In the genomic region with DNA sequence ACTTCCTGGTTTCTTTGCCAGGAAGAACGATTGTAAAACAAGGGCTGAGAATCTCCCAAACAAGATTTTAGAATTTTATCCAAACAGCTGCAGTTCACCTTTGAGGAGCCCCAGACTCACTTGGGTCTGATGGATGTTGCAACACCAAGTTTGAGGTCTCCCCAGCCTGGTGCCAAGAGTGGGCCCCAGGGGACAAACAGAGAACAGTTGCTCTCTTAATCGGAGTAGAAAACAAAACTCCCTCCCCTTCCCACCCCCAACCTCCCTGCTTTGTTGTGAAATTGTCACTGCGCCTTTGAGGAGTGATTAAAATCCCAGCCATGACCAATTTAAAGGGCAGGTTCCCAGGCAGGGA, we compare ENCODE assay signal across 1 cellular context.
TF ChIP-seq lines count a peak whose summit lies in the region.

No MANE protein-coding gene starts in this region.

TF ChIP-seq in GM12878, 131 proteins besides CTCF, POLR2A, EP300 and RAD21 (continued from another document):
- 0 out of 4 replicates have a peak, but pooled peaks of 1 of the 2 experiments have one; percentile 16 for TF ChIP-seq BHLHE40 (IDR thresholded peaks at IDR 0.05; ENCODE audit: borderline replicate concordance in 1 of 2, low read depth in 2 of 2, low read length in 1 of 2)
- TF ChIP-seq BCL11A (IDR thresholded peaks at IDR 0.05; ENCODE audit: low read depth, low read length), result no peak
- TF ChIP-seq, protein P1, sequence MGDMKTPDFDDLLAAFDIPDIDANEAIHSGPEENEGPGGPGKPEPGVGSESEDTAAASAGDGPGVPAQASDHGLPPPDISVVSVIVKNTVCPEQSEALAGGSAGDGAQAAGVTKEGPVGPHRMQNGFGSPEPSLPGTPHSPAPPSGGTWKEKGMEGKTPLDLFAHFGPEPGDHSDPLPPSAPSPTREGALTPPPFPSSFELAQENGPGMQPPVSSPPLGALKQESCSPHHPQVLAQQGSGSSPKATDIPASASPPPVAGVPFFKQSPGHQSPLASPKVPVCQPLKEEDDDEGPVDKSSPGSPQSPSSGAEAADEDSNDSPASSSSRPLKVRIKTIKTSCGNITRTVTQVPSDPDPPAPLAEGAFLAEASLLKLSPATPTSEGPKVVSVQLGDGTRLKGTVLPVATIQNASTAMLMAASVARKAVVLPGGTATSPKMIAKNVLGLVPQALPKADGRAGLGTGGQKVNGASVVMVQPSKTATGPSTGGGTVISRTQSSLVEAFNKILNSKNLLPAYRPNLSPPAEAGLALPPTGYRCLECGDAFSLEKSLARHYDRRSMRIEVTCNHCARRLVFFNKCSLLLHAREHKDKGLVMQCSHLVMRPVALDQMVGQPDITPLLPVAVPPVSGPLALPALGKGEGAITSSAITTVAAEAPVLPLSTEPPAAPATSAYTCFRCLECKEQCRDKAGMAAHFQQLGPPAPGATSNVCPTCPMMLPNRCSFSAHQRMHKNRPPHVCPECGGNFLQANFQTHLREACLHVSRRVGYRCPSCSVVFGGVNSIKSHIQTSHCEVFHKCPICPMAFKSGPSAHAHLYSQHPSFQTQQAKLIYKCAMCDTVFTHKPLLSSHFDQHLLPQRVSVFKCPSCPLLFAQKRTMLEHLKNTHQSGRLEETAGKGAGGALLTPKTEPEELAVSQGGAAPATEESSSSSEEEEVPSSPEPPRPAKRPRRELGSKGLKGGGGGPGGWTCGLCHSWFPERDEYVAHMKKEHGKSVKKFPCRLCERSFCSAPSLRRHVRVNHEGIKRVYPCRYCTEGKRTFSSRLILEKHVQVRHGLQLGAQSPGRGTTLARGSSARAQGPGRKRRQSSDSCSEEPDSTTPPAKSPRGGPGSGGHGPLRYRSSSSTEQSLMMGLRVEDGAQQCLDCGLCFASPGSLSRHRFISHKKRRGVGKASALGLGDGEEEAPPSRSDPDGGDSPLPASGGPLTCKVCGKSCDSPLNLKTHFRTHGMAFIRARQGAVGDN (IDR thresholded peaks at IDR 0.05), result peak; percentile 70
- TF ChIP-seq, protein P2, sequence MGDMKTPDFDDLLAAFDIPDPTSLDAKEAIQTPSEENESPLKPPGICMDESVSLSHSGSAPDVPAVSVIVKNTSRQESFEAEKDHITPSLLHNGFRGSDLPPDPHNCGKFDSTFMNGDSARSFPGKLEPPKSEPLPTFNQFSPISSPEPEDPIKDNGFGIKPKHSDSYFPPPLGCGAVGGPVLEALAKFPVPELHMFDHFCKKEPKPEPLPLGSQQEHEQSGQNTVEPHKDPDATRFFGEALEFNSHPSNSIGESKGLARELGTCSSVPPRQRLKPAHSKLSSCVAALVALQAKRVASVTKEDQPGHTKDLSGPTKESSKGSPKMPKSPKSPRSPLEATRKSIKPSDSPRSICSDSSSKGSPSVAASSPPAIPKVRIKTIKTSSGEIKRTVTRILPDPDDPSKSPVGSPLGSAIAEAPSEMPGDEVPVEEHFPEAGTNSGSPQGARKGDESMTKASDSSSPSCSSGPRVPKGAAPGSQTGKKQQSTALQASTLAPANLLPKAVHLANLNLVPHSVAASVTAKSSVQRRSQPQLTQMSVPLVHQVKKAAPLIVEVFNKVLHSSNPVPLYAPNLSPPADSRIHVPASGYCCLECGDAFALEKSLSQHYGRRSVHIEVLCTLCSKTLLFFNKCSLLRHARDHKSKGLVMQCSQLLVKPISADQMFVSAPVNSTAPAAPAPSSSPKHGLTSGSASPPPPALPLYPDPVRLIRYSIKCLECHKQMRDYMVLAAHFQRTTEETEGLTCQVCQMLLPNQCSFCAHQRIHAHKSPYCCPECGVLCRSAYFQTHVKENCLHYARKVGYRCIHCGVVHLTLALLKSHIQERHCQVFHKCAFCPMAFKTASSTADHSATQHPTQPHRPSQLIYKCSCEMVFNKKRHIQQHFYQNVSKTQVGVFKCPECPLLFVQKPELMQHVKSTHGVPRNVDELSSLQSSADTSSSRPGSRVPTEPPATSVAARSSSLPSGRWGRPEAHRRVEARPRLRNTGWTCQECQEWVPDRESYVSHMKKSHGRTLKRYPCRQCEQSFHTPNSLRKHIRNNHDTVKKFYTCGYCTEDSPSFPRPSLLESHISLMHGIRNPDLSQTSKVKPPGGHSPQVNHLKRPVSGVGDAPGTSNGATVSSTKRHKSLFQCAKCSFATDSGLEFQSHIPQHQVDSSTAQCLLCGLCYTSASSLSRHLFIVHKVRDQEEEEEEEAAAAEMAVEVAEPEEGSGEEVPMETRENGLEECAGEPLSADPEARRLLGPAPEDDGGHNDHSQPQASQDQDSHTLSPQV (IDR thresholded peaks at IDR 0.05), result no peak
- TF ChIP-seq SPI1 (IDR thresholded peaks at IDR 0.05; ENCODE audit: borderline replicate concordance, insufficient read depth, low read depth, low read length), result no peak
- no peak for TF ChIP-seq LARP7 (IDR thresholded peaks at IDR 0.05)
- TF ChIP-seq SRF (IDR thresholded peaks at IDR 0.05; ENCODE audit: low read depth in 2 of 2, low read length in 2 of 2), result no peak
- peak in 1 of 2 experiments; percentile 28; a peak in 1 of 4 replicates for TF ChIP-seq IKZF2 (IDR thresholded peaks at IDR 0.05)
- TF ChIP-seq SUPT20H (IDR thresholded peaks at IDR 0.05; ENCODE audit: borderline replicate concordance, control insufficient read depth, low read depth, low read length), result no peak
- TF ChIP-seq CEBPB (IDR thresholded peaks at IDR 0.05; ENCODE audit: borderline replicate concordance in 1 of 2, low read depth in 2 of 2, low read length in 2 of 2), result peak in 1 of 2 experiments; percentile 65; a peak in 2 of 4 replicates
- no peak for TF ChIP-seq BRCA1 (IDR thresholded peaks at IDR 0.05; ENCODE audit: low read depth, low read length)
- TF ChIP-seq MYB (IDR thresholded peaks at IDR 0.05; ENCODE audit: borderline replicate concordance, low read depth, low read length), result no peak
- no peak for TF ChIP-seq DPF2 (IDR thresholded peaks at IDR 0.05)
- no peak for TF ChIP-seq PML (IDR thresholded peaks at IDR 0.05; ENCODE audit: low read length)
- TF ChIP-seq HDAC2 (IDR thresholded peaks at IDR 0.05), result no peak
- TF ChIP-seq CREB1 (IDR thresholded peaks at IDR 0.05; ENCODE audit: low read depth), result no peak
- TF ChIP-seq MTA2 (IDR thresholded peaks at IDR 0.05; ENCODE audit: low read depth), result 0 out of 2 replicates have a peak, but pooled peaks have one; percentile 14
- no peak for TF ChIP-seq ZNF24 (IDR thresholded peaks at IDR 0.05)
- no peak for TF ChIP-seq SIN3A (IDR thresholded peaks at IDR 0.05; ENCODE audit: low read depth, low read length)
- TF ChIP-seq RUNX3 (IDR thresholded peaks at IDR 0.05; ENCODE audit: low read length), result 0 out of 2 replicates have a peak, but pooled peaks have one; percentile 22
TF ChIP-seq in GM12878: peak in this region for 8.
